ENCODE assay signal across 14 cellular contexts in genomic region chr1:215292906-215293305, GRCh38.
DNase-seq lines count a peak whose midpoint lies in the region.
"Had no signal": no experiment of that assay in that cellular context is flagged by ENCODE, and none has a peak within 500 bp of the region (broad histone marks: within the 10 kb centered on the region; RNA-seq: fewer than 3 reads in every experiment).

No MANE protein-coding gene starts in this region.

- DNase-seq in AG20443 (ENCODE audit: low spot score): peak; percentile 17
- peak; percentile 26 for DNase-seq in RPMI7951 (ENCODE audit: low read depth)
- peak; percentile 46 for DNase-seq in fibroblast of gingiva (ENCODE audit: low read depth)
- no peak for DNase-seq in NCI-H748 treated with DMSO at 0.1 percent for 48 hours (lab: John Stamatoyannopoulos, UW)
- DNase-seq in AML-193 (lab: John Stamatoyannopoulos, UW): no peak
- DNase-seq in activated CD4-positive, alpha-beta T cell treated with anti-CD3 and anti-CD28 coated beads for 48 hours: no peak
- no peak for DNase-seq in HAP-1 (ENCODE audit: low spot score in 2 of 2)
- DNase-seq: ACHN; CD4-positive, CD25-positive, alpha-beta regulatory T cell; DMS 273 treated with DMSO at 0.1 percent for 48 hours; H7 had no signal

- no peak overlapping the region for H3K4me3 ChIP-seq in HAP-1
- H3K4me3 ChIP-seq: BLaER1 treated with 17β-estradiol and CSF1 and Interleukin-3, amounts not matched to agents 10 nM and 100 nM; GM23338; K562 had no signal

- no peaks in the 10 kb centered on the region for H3K27me3 ChIP-seq in HAP-1 (ENCODE audit: low read depth)
- H3K27me3 ChIP-seq: BLaER1 treated with 17β-estradiol and CSF1 and Interleukin-3, amounts not matched to agents 10 nM and 100 nM had no signal

- 0 out of 2 replicates have a peak, but pooled peaks cover 2% of the 10 kb centered on the region for H3K9me3 ChIP-seq in HAP-1

- in situ Hi-C loops in HAP-1 (cut with MboI; ENCODE audit: low sequenced_read_pairs): no loop called here

- no peaks in the 10 kb centered on the region for H3K36me3 ChIP-seq in HAP-1 (replicated peaks)

- H3K4me1 ChIP-seq in HAP-1: no peaks in the 10 kb centered on the region

Comparison
In these comparisons a context has a peak if more than half of its experiments do, and no peak if none do; other contexts are left out.
1. DNase-seq: peak in AG20443 (single experiment), RPMI7951 (single experiment) and fibroblast of gingiva (single experiment); none in NCI-H748 treated with DMSO at 0.1 percent for 48 hours (single experiment), AML-193 (0 of 2), activated CD4-positive, alpha-beta T cell treated with anti-CD3 and anti-CD28 coated beads for 48 hours (single experiment) and HAP-1 (0 of 2).